In the genomic region with DNA sequence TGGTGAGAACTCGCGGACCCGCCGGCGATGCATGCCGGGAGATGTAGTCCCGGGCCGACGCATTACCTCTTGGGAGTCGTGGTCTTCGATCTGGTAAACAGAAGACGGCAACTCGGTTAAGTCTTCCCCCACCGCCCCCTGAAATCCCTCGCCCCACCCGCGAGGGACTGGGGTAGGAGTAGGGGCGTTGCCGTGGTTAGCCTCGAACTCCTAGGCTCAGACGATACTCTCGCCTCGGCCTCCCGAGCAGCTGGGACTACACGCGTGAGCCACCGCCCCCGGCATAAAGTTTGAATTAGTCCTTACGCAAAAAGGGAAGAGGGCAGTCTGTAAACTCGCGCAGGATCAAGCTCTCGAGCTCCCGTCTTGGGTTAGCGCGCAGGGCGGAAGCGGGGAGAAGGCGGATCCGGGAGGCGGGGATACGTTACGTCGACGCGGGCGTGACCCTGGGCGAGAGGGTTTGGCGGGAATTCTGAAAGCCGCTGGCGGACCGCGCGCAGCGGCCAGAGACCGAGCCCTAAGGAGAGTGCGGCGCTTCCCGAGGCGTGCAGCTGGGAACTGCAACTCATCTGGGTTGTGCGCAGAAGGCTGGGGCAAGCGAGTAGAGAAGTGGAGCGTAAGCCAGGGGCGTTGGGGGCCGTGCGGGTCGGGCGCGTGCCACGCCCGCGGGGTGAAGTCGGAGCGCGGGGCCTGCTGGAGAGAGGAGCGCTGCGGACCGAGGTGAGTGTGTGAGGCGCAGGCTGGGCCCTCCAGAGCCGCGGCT, we compare ENCODE assay signal across 8 cellular contexts. TPM values are rescaled to one million over a fixed set of nuclear protein-coding genes. Genes with fewer than 3 reads are reported as not detected.
A peak's percentile ranks its signal among the peaks of the same experiment; 100 is the strongest.
DNase-seq lines count a peak whose midpoint lies in the region; ATAC-seq, FAIRE-seq and TF ChIP-seq lines count a peak whose summit lies in the region.

A gene (plus strand): TSS at position 469 of the 763 bp plus-strand sequence. CDS start 3,585 bp downstream, outside the sequence.

- FAIRE-seq in H54 (lab: Jason Lieb, UNC): peak; percentile 71

- intact Hi-C loops in activated T-helper 2 cell treated with anti-CD3 and anti-CD28 coated beads, Interferon-gamma antibody, Interleukin-2, Interleukin-4, amounts not matched to agents 10 μg/mL and 5 μg/mL and 100 μg/mL, durations not matched to agents 14 hours and 24 hours and 36 hours (cut with micrococcal nuclease): loop anchor here (1.0 to 10.0 kb wide), 6 partner anchors 16 to 197 kb away; a partner anchor contains a TSS
- intact Hi-C loops in natural killer cell (cut with micrococcal nuclease): loop anchor here (1.0 kb wide), 2 partner anchors 60 to 112 kb away; a partner anchor contains a TSS

- peaks cover 54% of the 10 kb centered on the region for H3K79me2 ChIP-seq in Loucy (ENCODE audit: insufficient read depth, low read length)

- H3K4me1 ChIP-seq in Loucy (ENCODE audit: insufficient read depth, low read length, poor library complexity, severe bottlenecking): peaks cover 24% of the 10 kb centered on the region
- peaks cover 13% of the 10 kb centered on the region for H3K4me1 ChIP-seq in RWPE2 (ENCODE audit: insufficient read depth, poor library complexity, severe bottlenecking)

- H3K36me3 ChIP-seq in Loucy (ENCODE audit: insufficient read depth, low read length) (peaks cover 6% of the 10 kb centered on the region; the same call in 1 of the 2 replicates), RWPE2 (ENCODE audit: low read depth) (peaks cover 38% of the 10 kb centered on the region)

- no peaks in the 10 kb centered on the region; the same call in 1 of the 2 replicates for H3F3A ChIP-seq in Loucy (ENCODE audit: low read depth)

- TF ChIP-seq CTCF in Loucy (conservative IDR thresholded peaks at IDR 0.05; ENCODE audit: low read length): no peak
- peak; percentile 7 for TF ChIP-seq CTCF in RWPE2 (IDR thresholded peaks at IDR 0.05; ENCODE audit: poor library complexity, severe bottlenecking)
- no peak for TF ChIP-seq CTCF in natural killer cell (IDR thresholded peaks at IDR 0.05)

- H4K20me1 ChIP-seq in Loucy (ENCODE audit: insufficient read depth, low read length, poor library complexity, severe bottlenecking): peaks cover 6% of the 10 kb centered on the region

- H3K36me3 Mint-ChIP-seq in activated T-helper 2 cell treated with anti-CD3 and anti-CD28 coated beads, Interferon-gamma antibody, Interleukin-2, Interleukin-4, amounts not matched to agents 10 μg/mL and 5 μg/mL and 100 μg/mL, durations not matched to agents 14 hours and 24 hours and 36 hours (ENCODE audit: low read depth): peaks cover 44% of the 10 kb centered on the region
- no peaks in the 10 kb centered on the region for H3K36me3 Mint-ChIP-seq in natural killer cell

- peak; percentile 57 for TF ChIP-seq POLR2A in H54 (IDR thresholded peaks at IDR 0.05; ENCODE audit: low read depth, low read length)

- no peaks in the 10 kb centered on the region for H3K27me3 Mint-ChIP-seq in activated T-helper 2 cell treated with anti-CD3 and anti-CD28 coated beads, Interferon-gamma antibody, Interleukin-2, Interleukin-4, amounts not matched to agents 10 μg/mL and 5 μg/mL and 100 μg/mL, durations not matched to agents 14 hours and 24 hours and 36 hours (ENCODE audit: low read depth)
- no peaks in the 10 kb centered on the region for H3K27me3 Mint-ChIP-seq in natural killer cell (ENCODE audit: low read depth in 2 of 2)

- no peaks in the 10 kb centered on the region for H3K9me2 ChIP-seq in Loucy (replicated peaks; ENCODE audit: low read depth, low read length)

- H2AFZ ChIP-seq in Loucy (ENCODE audit: low read length): peak within 1 kb of the TSS; percentile 94

- H3K27me3 ChIP-seq in Loucy (ENCODE audit: insufficient read depth, low read length, poor library complexity, severe bottlenecking) (no peaks in the 10 kb centered on the region), RWPE2 (ENCODE audit: insufficient read depth, poor library complexity, severe bottlenecking) (no peaks in the 10 kb centered on the region)

- peak within 1 kb of the TSS; percentile 93 for H3K4me2 ChIP-seq in Loucy (ENCODE audit: low read depth, low read length, poor library complexity, severe bottlenecking)

- H3K4me3 ChIP-seq in Loucy (ENCODE audit: low read length, poor library complexity, severe bottlenecking) (peak within 1 kb of the TSS; percentile 90), RWPE2 (ENCODE audit: severe bottlenecking) (peak within 1 kb of the TSS; percentile 79)

- H3K9ac ChIP-seq in Loucy (ENCODE audit: low read depth, low read length, poor library complexity, severe bottlenecking): peak within 1 kb of the TSS; percentile 79

- DNase-seq in ELF-1 (ENCODE audit: low read depth, low spot score) (peak; percentile 95), H54 (ENCODE audit: insufficient read length, low spot score) (peak; percentile 93), RWPE2 (ENCODE audit: low spot score) (peak; percentile 97), fibroblast of peridontal ligament (ENCODE audit: extremely low read depth) (peak; percentile 93), natural killer cell (peak; percentile 88)
- peak; percentile 92 for DNase-seq in activated T-helper 2 cell treated with anti-CD3 and anti-CD28 coated beads, Interferon-gamma antibody, Interleukin-2, Interleukin-4, amounts not matched to agents 10 μg/mL and 5 μg/mL and 100 μg/mL, durations not matched to agents 14 hours and 24 hours and 36 hours (ENCODE audit: low spot score)
- DNase-seq in stimulated activated naive CD4-positive, alpha-beta T cell (lab: John Stamatoyannopoulos, UW): peak; percentile 85 to 96 (median 88)

- no peaks in the 10 kb centered on the region for H3K9me3 Mint-ChIP-seq in activated T-helper 2 cell treated with anti-CD3 and anti-CD28 coated beads, Interferon-gamma antibody, Interleukin-2, Interleukin-4, amounts not matched to agents 10 μg/mL and 5 μg/mL and 100 μg/mL, durations not matched to agents 14 hours and 24 hours and 36 hours
- H3K9me3 Mint-ChIP-seq in natural killer cell: no peaks in the 10 kb centered on the region

- peaks cover 29% of the 10 kb centered on the region for H3K4me1 Mint-ChIP-seq in activated T-helper 2 cell treated with anti-CD3 and anti-CD28 coated beads, Interferon-gamma antibody, Interleukin-2, Interleukin-4, amounts not matched to agents 10 μg/mL and 5 μg/mL and 100 μg/mL, durations not matched to agents 14 hours and 24 hours and 36 hours (ENCODE audit: low read depth)
- peaks cover 20 to 23% of the 10 kb centered on the region in 2 donors for H3K4me1 Mint-ChIP-seq in natural killer cell

- H3K27ac Mint-ChIP-seq in activated T-helper 2 cell treated with anti-CD3 and anti-CD28 coated beads, Interferon-gamma antibody, Interleukin-2, Interleukin-4, amounts not matched to agents 10 μg/mL and 5 μg/mL and 100 μg/mL, durations not matched to agents 14 hours and 24 hours and 36 hours: peak within 1 kb of the TSS; percentile 99
- peak within 1 kb of the TSS; percentile 97 to 98 for H3K27ac Mint-ChIP-seq in natural killer cell

- H3K9me3 ChIP-seq in Loucy (ENCODE audit: insufficient read depth, low read depth, low read length): no peaks in the 10 kb centered on the region
- H3K9me3 ChIP-seq in RWPE2 (ENCODE audit: severe bottlenecking): no peaks in the 10 kb centered on the region

- peak within 1 kb of the TSS; percentile 92 for H3K4me3 Mint-ChIP-seq in activated T-helper 2 cell treated with anti-CD3 and anti-CD28 coated beads, Interferon-gamma antibody, Interleukin-2, Interleukin-4, amounts not matched to agents 10 μg/mL and 5 μg/mL and 100 μg/mL, durations not matched to agents 14 hours and 24 hours and 36 hours (ENCODE audit: low read depth)
- peak within 1 kb of the TSS; percentile 100 for H3K4me3 Mint-ChIP-seq in natural killer cell

- peak; percentile 91 for ATAC-seq in RWPE2 (ENCODE audit: low read depth)
- peak; percentile 91 to 98 (median 92) for ATAC-seq in natural killer cell

- H3K27ac ChIP-seq in RWPE2 (ENCODE audit: poor library complexity, severe bottlenecking): peak within 1 kb of the TSS; percentile 81

RNA-seq across cellular contexts. Expression of the gene that starts here (rescaled TPM):
- 51.4 and 53.8 TPM in 2 replicates for total RNA-seq in activated T-helper 2 cell treated with anti-CD3 and anti-CD28 coated beads, Interferon-gamma antibody, Interleukin-2, Interleukin-4, amounts not matched to agents 10 μg/mL and 5 μg/mL and 100 μg/mL, durations not matched to agents 14 hours and 24 hours and 36 hours
- 1 to 10 TPM; 1.2 to 5.0 (median 4.0) TPM for total RNA-seq in natural killer cell

Comparison
In these comparisons a context has a peak if more than half of its experiments do, and no peak if none do; other contexts are left out.
1. Peak in every context shown above with its lines: DNase-seq, ATAC-seq, H3K4me3 ChIP-seq and H3K27ac ChIP-seq.